12 cellular contexts compared by ENCODE assay signal in the genomic region with DNA sequence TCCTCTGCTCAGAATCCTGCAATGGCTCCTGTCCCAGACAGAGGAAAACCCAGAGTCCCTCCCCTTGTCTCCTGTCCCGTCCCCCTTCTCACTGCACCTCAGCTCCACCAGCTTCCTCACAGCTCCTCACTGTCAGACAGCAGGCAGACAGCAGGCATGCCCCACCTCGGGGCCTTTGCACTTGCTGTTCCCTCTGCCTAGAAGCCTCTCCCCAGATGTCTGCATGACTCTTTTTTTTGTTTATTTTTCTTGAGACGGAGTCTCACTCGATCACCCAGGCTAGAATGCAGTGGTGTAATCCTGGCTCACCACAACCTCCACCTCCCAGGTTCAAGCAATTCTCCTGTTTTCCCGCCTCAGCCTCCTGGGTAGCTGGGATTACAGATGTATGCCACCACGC. TPM values are rescaled to one million over a fixed set of nuclear protein-coding genes. Genes with fewer than 3 reads are reported as not detected.
DNase-seq lines count a peak whose midpoint lies in the region; ATAC-seq and TF ChIP-seq lines count a peak whose summit lies in the region.
"Had no signal": no experiment of that assay in that cellular context is flagged by ENCODE, and none has a peak within 500 bp of the region (broad histone marks: within the 10 kb centered on the region; RNA-seq: fewer than 3 reads in every experiment).

No MANE protein-coding gene starts in this region.

- H3K27me3 ChIP-seq in fibroblast of lung (ENCODE audit: control insufficient read depth, insufficient read depth, low read length) (peaks cover 20% of the 10 kb centered on the region), trophoblast cell (ENCODE audit: insufficient read depth, low read length) (no peaks in the 10 kb centered on the region)

- no peaks in the 10 kb centered on the region for H3K79me1 ChIP-seq in trophoblast cell (ENCODE audit: low read length)

- H3K9me3 ChIP-seq in fibroblast of lung (ENCODE audit: control insufficient read depth, insufficient read depth, low read depth, low read length) (no peaks in the 10 kb centered on the region), trophoblast cell (ENCODE audit: insufficient read depth, low read depth, low read length) (no peaks in the 10 kb centered on the region)

- H3K4me3 Mint-ChIP-seq in nephron progenitor cell: no peak overlapping the region
- H3K4me3 Mint-ChIP-seq: WTC11 had no signal

- no peak overlapping the region for H3K18ac ChIP-seq in trophoblast cell (ENCODE audit: low read length)

- no peaks in the 10 kb centered on the region for H4K20me1 ChIP-seq in fibroblast of lung (ENCODE audit: control insufficient read depth, extremely low read depth, insufficient read depth, low read length)

- H3K79me2 ChIP-seq in fibroblast of lung (ENCODE audit: control insufficient read depth, insufficient read depth, low read length) (no peaks in the 10 kb centered on the region), trophoblast cell (ENCODE audit: control insufficient read depth, insufficient read depth, low read length, poor library complexity) (no peaks in the 10 kb centered on the region)

- peaks cover 8% of the 10 kb centered on the region for H3K4me1 ChIP-seq in fibroblast of lung (ENCODE audit: control insufficient read depth, extremely low read depth, insufficient read depth, low read length)
- H3K4me1 ChIP-seq in urinary bladder (ENCODE audit: insufficient read depth): no peaks in the 10 kb centered on the region
- no peaks in the 10 kb centered on the region for H3K4me1 ChIP-seq in trophoblast cell (ENCODE audit: control insufficient read depth in 1 of 2, insufficient read depth in 2 of 2, low read length in 2 of 2)

- no peak overlapping the region for H3K14ac ChIP-seq in trophoblast cell (ENCODE audit: low read length)

- peaks cover 5% of the 10 kb centered on the region for H3K36me3 Mint-ChIP-seq in nephron progenitor cell (ENCODE audit: low read depth)
- H3K36me3 Mint-ChIP-seq: WTC11 had no signal

- no peak overlapping the region for H3K4ac ChIP-seq in trophoblast cell (ENCODE audit: low read depth, low read length)

- H3K27ac Mint-ChIP-seq in nephron progenitor cell: peak overlapping the region; percentile 74
- H3K27ac Mint-ChIP-seq: WTC11 had no signal

- H2BK120ac ChIP-seq in trophoblast cell (ENCODE audit: insufficient read depth, low read length, poor library complexity): no peak overlapping the region

- DNase-seq in NB4 (ENCODE audit: low read depth) (peak; percentile 16), fibroblast of lung (ENCODE audit: low read depth in 2 of 2) (peak; percentile 70 to 72), nephron progenitor cell (no peak), trophoblast cell (no peak)
- DNase-seq: activated T-cell treated with anti-CD3 and anti-CD28 coated beads for 4 hours, NCI-H1105 had no signal

- H3K27ac ChIP-seq in fibroblast of lung (ENCODE audit: insufficient read depth, low read length) (no peak overlapping the region), urinary bladder (ENCODE audit: low read depth) (peak overlapping the region; percentile 64), trophoblast cell (ENCODE audit: low read depth, low read length) (no peak overlapping the region)
- H3K27ac ChIP-seq: SK-N-MC had no signal

- H3K4me3 ChIP-seq in NB4 (ENCODE audit: low read depth, low read length): no peak overlapping the region
- no peak overlapping the region for H3K4me3 ChIP-seq in fibroblast of lung (replicated peaks in 1 of 4; ENCODE audit: control extremely low read depth in 1 of 4, insufficient read depth in 1 of 4, low read depth in 3 of 4, low read length in 4 of 4)
- H3K4me3 ChIP-seq in urinary bladder (ENCODE audit: low read depth, low read length): no peak overlapping the region
- no peak overlapping the region for H3K4me3 ChIP-seq in trophoblast cell (ENCODE audit: low read depth, low read length)
- H3K4me3 ChIP-seq: SK-N-MC had no signal

- 53% methylated on average over 6 of the region's 6 CpGs for WGBS in urinary bladder
- WGBS in trophoblast cell (ENCODE audit: extremely low coverage, insufficient coverage, insufficient read length): no CpG with 5 or more reads among the region's 6 CpGs

- ATAC-seq in GM21515 (IDR thresholded peaks at IDR 0.05; ENCODE audit: unreplicated experiment): no peak
- no peak for ATAC-seq in HG03095 (IDR thresholded peaks at IDR 0.05; ENCODE audit: unreplicated experiment)
- ATAC-seq: WTC11 had no signal

- no peaks in the 10 kb centered on the region for H3K36me3 ChIP-seq in fibroblast of lung (ENCODE audit: control insufficient read depth, insufficient read depth, low read length)
- no peaks in the 10 kb centered on the region for H3K36me3 ChIP-seq in urinary bladder (ENCODE audit: insufficient read depth)
- H3K36me3 ChIP-seq in trophoblast cell (ENCODE audit: control insufficient read depth in 1 of 2, insufficient read depth in 2 of 2, low read length in 2 of 2): no peaks in the 10 kb centered on the region

- H2AK5ac ChIP-seq in trophoblast cell (ENCODE audit: low read length): no peak overlapping the region

- no peak overlapping the region for H2BK5ac ChIP-seq in trophoblast cell (ENCODE audit: low read depth, low read length, poor library complexity)

- TF ChIP-seq CTCF in NB4 (IDR thresholded peaks at IDR 0.05; ENCODE audit: low read depth, low read length): no peak
- TF ChIP-seq CTCF in fibroblast of lung (conservative IDR thresholded peaks at IDR 0.05 in 1 of 2, IDR thresholded peaks at IDR 0.05 in 1 of 2; ENCODE audit: low read depth in 1 of 2, low read length in 2 of 2): no peak
- no peak for TF ChIP-seq CTCF in nephron progenitor cell (IDR thresholded peaks at IDR 0.05)

- no peak for TF ChIP-seq POLR2A in NB4 (IDR thresholded peaks at IDR 0.05; ENCODE audit: extremely low read depth, insufficient read length)

- no peaks in the 10 kb centered on the region for H3K9me3 Mint-ChIP-seq in nephron progenitor cell
- H3K9me3 Mint-ChIP-seq: WTC11 had no signal

- no peak overlapping the region for H4K8ac ChIP-seq in trophoblast cell (ENCODE audit: low read depth, low read length)

- no peak overlapping the region for H4K12ac ChIP-seq in trophoblast cell (ENCODE audit: low read depth, low read length)

- H3K27me3 Mint-ChIP-seq in nephron progenitor cell (ENCODE audit: low read depth, poor library complexity): no peaks in the 10 kb centered on the region

- no peak overlapping the region for H3K23ac ChIP-seq in trophoblast cell (ENCODE audit: low read length)

- H3K4me2 ChIP-seq in fibroblast of lung (ENCODE audit: extremely low read depth, insufficient read depth, low read length) (no peak overlapping the region), trophoblast cell (ENCODE audit: low read length) (no peak overlapping the region)

- H3K9ac ChIP-seq in fibroblast of lung (ENCODE audit: insufficient read depth, low read length) (no peak overlapping the region), trophoblast cell (ENCODE audit: low read length) (no peak overlapping the region)

- H4K91ac ChIP-seq in trophoblast cell (ENCODE audit: low read depth, low read length): no peak overlapping the region

- no peak overlapping the region for H2BK12ac ChIP-seq in trophoblast cell (ENCODE audit: low read length)

- no peak overlapping the region for H2AFZ ChIP-seq in fibroblast of lung (ENCODE audit: low read length)
- H2AFZ ChIP-seq in trophoblast cell (ENCODE audit: insufficient read depth, low read length, poor library complexity): no peak overlapping the region

- H3K4me1 Mint-ChIP-seq in nephron progenitor cell: peaks cover 83% of the 10 kb centered on the region

RNA-seq across cellular contexts. Expression of gene SLC6A7, which starts 8.8 kb away (rescaled TPM):
- total RNA-seq in fibroblast of lung (not detected in 2 replicates), urinary bladder (not detected)
- polyA plus RNA-seq in fibroblast of lung (0.02 TPM in 1 of 2 replicates, not detected in the other), urinary bladder (0.01 TPM)
- 0.03 TPM in 1 of 2 replicates, not detected in the other for polyA plus RNA-seq in fibroblast of lung (2012)
- not detected in 2 replicates for polyA minus RNA-seq in fibroblast of lung (ENCODE audit: low replicate concordance)
- polyA plus RNA-seq in trophoblast cell (2013): 0.01 and 0.03 TPM in 2 replicates
- total RNA-seq: endothelial cell of umbilical vein had no signal
- polyA plus RNA-seq: endothelial cell of umbilical vein had no signal

RNA-seq across cellular contexts. Expression of gene CDX1, which starts 14.5 kb away (rescaled TPM):
- total RNA-seq in fibroblast of lung (under 0.01 and 0.33 TPM in 2 replicates), urinary bladder (0.21 TPM)
- polyA plus RNA-seq in fibroblast of lung (0.09 and 1.8 TPM in 2 replicates), urinary bladder (not detected)
- polyA plus RNA-seq in fibroblast of lung (2012): 1.6 TPM in 1 of 2 replicates, not detected in the other
- polyA minus RNA-seq in fibroblast of lung (ENCODE audit: low replicate concordance): 1.5 TPM in 1 of 2 replicates, not detected in the other
- polyA plus RNA-seq in trophoblast cell (2013): 9.7 and 11.3 TPM in 2 replicates
- total RNA-seq: endothelial cell of umbilical vein had no signal
- polyA plus RNA-seq: endothelial cell of umbilical vein had no signal

RNA-seq across cellular contexts. Expression of gene PDGFRB, which starts 25.4 kb away (rescaled TPM):
- total RNA-seq in fibroblast of lung (151 and 231 TPM in 2 replicates), urinary bladder (112 TPM)
- polyA plus RNA-seq in fibroblast of lung (77.4 and 347 TPM in 2 replicates), urinary bladder (79.4 TPM)
- polyA plus RNA-seq in fibroblast of lung (2012): 109 and 618 TPM in 2 replicates
- 549 and 2,332 TPM in 2 replicates for polyA minus RNA-seq in fibroblast of lung (ENCODE audit: low replicate concordance)
- polyA plus RNA-seq in trophoblast cell (2013): 91.3 and 93.4 TPM in 2 replicates

Comparison
In these comparisons a context has a peak if more than half of its experiments do, and no peak if none do; other contexts are left out.
1. DNase-seq: peak in NB4 (single experiment) and fibroblast of lung (2 of 2); none in nephron progenitor cell (single experiment) and trophoblast cell (0 of 2).